1 cellular context compared by ENCODE assay signal in the genomic region with DNA sequence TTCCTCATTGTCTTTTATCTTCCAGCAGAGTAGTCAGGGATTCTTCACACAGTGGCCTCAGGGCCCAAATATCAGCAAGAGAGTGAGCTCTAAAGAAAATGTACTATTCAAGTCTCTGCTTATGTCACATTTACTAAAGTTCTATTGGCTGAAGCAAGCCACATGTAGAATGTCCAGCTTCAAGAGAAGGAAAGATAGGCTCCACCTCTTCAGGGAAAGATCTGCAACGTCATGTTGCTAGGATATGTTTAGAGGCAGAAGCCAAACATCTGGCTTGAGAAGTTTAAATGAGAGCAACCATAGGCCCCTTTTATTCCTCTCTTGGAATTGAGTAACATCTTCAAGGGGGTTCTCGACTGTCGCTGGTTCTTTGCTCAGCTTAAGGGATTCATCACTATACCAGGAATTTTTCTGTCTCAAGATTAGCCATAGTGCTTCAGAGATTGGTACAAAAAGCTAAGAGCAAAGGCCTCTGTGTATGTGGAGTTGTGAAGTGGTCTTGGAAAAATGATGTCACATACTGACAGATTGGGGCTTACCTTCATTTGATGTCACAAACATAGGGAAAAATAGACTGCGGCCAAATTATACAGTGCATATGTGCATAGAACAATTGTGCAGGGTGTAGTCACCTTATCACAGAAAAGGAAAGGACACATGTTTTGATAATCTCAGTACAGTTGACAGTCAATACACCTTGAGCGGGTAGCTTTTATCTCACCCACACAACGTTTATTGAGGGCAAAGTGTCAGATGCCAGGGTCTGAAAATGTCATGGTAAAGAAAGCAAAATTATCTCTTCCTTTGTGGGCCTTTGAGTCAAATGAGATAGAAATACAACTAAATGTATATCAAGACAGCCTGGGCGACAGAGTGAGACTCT.
TF ChIP-seq lines count a peak whose summit lies in the region.

No MANE protein-coding gene starts in this region.

TF ChIP-seq in K562, 482 proteins besides CTCF, POLR2A, EP300 and RAD21 (continued from another document and continues in another):
- TF ChIP-seq, protein P1, sequence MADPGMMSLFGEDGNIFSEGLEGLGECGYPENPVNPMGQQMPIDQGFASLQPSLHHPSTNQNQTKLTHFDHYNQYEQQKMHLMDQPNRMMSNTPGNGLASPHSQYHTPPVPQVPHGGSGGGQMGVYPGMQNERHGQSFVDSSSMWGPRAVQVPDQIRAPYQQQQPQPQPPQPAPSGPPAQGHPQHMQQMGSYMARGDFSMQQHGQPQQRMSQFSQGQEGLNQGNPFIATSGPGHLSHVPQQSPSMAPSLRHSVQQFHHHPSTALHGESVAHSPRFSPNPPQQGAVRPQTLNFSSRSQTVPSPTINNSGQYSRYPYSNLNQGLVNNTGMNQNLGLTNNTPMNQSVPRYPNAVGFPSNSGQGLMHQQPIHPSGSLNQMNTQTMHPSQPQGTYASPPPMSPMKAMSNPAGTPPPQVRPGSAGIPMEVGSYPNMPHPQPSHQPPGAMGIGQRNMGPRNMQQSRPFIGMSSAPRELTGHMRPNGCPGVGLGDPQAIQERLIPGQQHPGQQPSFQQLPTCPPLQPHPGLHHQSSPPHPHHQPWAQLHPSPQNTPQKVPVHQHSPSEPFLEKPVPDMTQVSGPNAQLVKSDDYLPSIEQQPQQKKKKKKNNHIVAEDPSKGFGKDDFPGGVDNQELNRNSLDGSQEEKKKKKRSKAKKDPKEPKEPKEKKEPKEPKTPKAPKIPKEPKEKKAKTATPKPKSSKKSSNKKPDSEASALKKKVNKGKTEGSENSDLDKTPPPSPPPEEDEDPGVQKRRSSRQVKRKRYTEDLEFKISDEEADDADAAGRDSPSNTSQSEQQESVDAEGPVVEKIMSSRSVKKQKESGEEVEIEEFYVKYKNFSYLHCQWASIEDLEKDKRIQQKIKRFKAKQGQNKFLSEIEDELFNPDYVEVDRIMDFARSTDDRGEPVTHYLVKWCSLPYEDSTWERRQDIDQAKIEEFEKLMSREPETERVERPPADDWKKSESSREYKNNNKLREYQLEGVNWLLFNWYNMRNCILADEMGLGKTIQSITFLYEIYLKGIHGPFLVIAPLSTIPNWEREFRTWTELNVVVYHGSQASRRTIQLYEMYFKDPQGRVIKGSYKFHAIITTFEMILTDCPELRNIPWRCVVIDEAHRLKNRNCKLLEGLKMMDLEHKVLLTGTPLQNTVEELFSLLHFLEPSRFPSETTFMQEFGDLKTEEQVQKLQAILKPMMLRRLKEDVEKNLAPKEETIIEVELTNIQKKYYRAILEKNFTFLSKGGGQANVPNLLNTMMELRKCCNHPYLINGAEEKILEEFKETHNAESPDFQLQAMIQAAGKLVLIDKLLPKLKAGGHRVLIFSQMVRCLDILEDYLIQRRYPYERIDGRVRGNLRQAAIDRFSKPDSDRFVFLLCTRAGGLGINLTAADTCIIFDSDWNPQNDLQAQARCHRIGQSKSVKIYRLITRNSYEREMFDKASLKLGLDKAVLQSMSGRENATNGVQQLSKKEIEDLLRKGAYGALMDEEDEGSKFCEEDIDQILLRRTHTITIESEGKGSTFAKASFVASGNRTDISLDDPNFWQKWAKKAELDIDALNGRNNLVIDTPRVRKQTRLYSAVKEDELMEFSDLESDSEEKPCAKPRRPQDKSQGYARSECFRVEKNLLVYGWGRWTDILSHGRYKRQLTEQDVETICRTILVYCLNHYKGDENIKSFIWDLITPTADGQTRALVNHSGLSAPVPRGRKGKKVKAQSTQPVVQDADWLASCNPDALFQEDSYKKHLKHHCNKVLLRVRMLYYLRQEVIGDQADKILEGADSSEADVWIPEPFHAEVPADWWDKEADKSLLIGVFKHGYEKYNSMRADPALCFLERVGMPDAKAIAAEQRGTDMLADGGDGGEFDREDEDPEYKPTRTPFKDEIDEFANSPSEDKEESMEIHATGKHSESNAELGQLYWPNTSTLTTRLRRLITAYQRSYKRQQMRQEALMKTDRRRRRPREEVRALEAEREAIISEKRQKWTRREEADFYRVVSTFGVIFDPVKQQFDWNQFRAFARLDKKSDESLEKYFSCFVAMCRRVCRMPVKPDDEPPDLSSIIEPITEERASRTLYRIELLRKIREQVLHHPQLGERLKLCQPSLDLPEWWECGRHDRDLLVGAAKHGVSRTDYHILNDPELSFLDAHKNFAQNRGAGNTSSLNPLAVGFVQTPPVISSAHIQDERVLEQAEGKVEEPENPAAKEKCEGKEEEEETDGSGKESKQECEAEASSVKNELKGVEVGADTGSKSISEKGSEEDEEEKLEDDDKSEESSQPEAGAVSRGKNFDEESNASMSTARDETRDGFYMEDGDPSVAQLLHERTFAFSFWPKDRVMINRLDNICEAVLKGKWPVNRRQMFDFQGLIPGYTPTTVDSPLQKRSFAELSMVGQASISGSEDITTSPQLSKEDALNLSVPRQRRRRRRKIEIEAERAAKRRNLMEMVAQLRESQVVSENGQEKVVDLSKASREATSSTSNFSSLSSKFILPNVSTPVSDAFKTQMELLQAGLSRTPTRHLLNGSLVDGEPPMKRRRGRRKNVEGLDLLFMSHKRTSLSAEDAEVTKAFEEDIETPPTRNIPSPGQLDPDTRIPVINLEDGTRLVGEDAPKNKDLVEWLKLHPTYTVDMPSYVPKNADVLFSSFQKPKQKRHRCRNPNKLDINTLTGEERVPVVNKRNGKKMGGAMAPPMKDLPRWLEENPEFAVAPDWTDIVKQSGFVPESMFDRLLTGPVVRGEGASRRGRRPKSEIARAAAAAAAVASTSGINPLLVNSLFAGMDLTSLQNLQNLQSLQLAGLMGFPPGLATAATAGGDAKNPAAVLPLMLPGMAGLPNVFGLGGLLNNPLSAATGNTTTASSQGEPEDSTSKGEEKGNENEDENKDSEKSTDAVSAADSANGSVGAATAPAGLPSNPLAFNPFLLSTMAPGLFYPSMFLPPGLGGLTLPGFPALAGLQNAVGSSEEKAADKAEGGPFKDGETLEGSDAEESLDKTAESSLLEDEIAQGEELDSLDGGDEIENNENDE (IDR thresholded peaks at IDR 0.05; ENCODE audit: low read depth, low read length), result no peak
- TF ChIP-seq ZNF444 (CRISPR knock-in tag; IDR thresholded peaks at IDR 0.05), result no peak
- no peak for TF ChIP-seq HLTF (IDR thresholded peaks at IDR 0.05)
- no peak for TF ChIP-seq ZHX1 (conservative IDR thresholded peaks at IDR 0.05; ENCODE audit: low read length)
- TF ChIP-seq ZNF121 (CRISPR knock-in tag; conservative IDR thresholded peaks at IDR 0.05), result no peak
- no peak for TF ChIP-seq PTTG1 (tag; IDR thresholded peaks at IDR 0.05; ENCODE audit: low read depth)
- TF ChIP-seq SMAD1 (IDR thresholded peaks at IDR 0.05; ENCODE audit: low read depth, low read length, partially characterized antibody), result no peak
- no peak for TF ChIP-seq SIX5 (IDR thresholded peaks at IDR 0.05; ENCODE audit: borderline replicate concordance in 1 of 2, insufficient read depth in 1 of 2, low read depth in 1 of 2, low read length in 2 of 2)
- no peak for TF ChIP-seq ZNF277 (CRISPR knock-in tag; IDR thresholded peaks at IDR 0.05; ENCODE audit: borderline replicate concordance)
- peak; percentile 88 for TF ChIP-seq CBFA2T3 (IDR thresholded peaks at IDR 0.05)
- TF ChIP-seq, protein P2, sequence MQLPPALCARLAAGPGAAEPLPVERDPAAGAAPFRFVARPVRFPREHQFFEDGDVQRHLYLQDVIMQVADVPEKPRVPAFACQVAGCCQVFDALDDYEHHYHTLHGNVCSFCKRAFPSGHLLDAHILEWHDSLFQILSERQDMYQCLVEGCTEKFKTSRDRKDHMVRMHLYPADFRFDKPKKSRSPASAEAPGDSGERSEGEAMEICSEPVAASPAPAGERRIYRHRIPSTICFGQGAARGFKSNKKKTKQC (CRISPR knock-in tag; IDR thresholded peaks at IDR 0.05), result no peak
- TF ChIP-seq U2AF2 (optimal IDR thresholded peaks at IDR 0.05; ENCODE audit: low read depth, low read length), result no peak
- TF ChIP-seq L3MBTL2 (IDR thresholded peaks at IDR 0.05), result peak; percentile 34; the same call in 1 of the 2 replicates
- no peak for TF ChIP-seq ELF4 (CRISPR knock-in tag; IDR thresholded peaks at IDR 0.05)
- no peak for TF ChIP-seq MCM3 (IDR thresholded peaks at IDR 0.05)
- TF ChIP-seq ZFP1 (CRISPR knock-in tag; IDR thresholded peaks at IDR 0.05), result no peak
- TF ChIP-seq MNT (conservative IDR thresholded peaks at IDR 0.05), result no peak
- TF ChIP-seq ZNF146 (CRISPR knock-in tag; IDR thresholded peaks at IDR 0.05; ENCODE audit: unreplicated experiment), result no peak
- no peak for TF ChIP-seq IFI16 (CRISPR knock-in tag; IDR thresholded peaks at IDR 0.05)
- TF ChIP-seq, protein P3, sequence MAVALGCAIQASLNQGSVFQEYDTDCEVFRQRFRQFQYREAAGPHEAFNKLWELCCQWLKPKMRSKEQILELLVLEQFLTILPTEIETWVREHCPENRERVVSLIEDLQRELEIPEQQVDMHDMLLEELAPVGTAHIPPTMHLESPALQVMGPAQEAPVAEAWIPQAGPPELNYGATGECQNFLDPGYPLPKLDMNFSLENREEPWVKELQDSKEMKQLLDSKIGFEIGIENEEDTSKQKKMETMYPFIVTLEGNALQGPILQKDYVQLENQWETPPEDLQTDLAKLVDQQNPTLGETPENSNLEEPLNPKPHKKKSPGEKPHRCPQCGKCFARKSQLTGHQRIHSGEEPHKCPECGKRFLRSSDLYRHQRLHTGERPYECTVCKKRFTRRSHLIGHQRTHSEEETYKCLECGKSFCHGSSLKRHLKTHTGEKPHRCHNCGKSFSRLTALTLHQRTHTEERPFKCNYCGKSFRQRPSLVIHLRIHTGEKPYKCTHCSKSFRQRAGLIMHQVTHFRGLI (CRISPR knock-in tag; IDR thresholded peaks at IDR 0.05), result no peak
- TF ChIP-seq CREB1 (IDR thresholded peaks at IDR 0.05), result peak; percentile 37; the same call in 1 of the 2 replicates
- TF ChIP-seq CREB1 (CRISPR knock-in tag; IDR thresholded peaks at IDR 0.05), result no peak
- TF ChIP-seq PTRF (tag; IDR thresholded peaks at IDR 0.05), result no peak
- TF ChIP-seq, protein P4, sequence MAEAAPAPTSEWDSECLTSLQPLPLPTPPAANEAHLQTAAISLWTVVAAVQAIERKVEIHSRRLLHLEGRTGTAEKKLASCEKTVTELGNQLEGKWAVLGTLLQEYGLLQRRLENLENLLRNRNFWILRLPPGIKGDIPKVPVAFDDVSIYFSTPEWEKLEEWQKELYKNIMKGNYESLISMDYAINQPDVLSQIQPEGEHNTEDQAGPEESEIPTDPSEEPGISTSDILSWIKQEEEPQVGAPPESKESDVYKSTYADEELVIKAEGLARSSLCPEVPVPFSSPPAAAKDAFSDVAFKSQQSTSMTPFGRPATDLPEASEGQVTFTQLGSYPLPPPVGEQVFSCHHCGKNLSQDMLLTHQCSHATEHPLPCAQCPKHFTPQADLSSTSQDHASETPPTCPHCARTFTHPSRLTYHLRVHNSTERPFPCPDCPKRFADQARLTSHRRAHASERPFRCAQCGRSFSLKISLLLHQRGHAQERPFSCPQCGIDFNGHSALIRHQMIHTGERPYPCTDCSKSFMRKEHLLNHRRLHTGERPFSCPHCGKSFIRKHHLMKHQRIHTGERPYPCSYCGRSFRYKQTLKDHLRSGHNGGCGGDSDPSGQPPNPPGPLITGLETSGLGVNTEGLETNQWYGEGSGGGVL (CRISPR knock-in tag; IDR thresholded peaks at IDR 0.05), result no peak
- no peak for TF ChIP-seq NR3C1 (CRISPR knock-in tag; IDR thresholded peaks at IDR 0.05)
